Comparison of ENCODE assay signal across 21 cellular contexts in the genomic region with DNA sequence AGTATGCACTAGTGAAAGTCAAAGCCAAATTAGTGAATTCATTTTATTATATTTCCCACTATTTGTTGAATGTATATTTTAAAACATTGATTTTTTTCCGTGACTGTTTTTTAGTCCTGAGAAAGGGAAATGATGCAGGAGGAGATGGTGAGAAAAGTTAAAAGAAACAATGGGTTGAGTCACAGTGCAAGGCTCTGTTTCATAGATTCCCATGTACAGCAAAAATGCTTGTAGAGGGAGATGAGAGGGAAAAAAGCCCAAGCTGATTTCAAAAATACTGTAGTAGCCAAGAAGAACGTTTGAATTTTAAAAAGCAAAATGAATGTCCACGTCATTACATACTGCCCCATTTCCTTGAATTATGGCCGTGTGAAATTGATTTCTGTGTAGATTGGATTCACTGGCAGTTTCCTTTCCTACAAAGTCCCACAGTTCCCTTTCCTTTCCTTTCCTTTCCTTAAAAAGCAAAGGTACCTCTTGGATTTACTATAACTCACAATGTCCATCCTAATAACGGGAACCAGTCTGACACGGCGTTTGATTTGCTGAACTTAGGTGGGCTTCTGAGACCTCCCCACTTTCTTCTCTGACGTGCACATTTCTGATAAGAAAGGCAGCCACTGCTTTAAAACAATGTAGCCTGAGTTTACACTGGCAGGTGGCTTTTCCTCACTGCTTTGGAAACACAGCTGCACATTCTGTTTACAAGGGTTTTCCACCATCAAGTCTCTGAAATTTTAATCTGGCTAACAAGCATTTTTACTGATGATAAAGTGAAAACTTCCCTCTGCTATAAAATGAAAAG.
A peak's percentile ranks its signal among the peaks of the same experiment; 100 is the strongest.
DNase-seq lines count a peak whose midpoint lies in the region; TF ChIP-seq lines count a peak whose summit lies in the region.
"Had no signal": no experiment of that assay in that cellular context is flagged by ENCODE, and none has a peak within 500 bp of the region (broad histone marks: within the 10 kb centered on the region; RNA-seq: fewer than 3 reads in every experiment).

No MANE protein-coding gene starts in this region.

- no peaks in the 10 kb centered on the region for H3K27me3 ChIP-seq in SJSA1 (replicated peaks)
- H3K27me3 ChIP-seq: body of pancreas, gastrocnemius medialis, sigmoid colon, upper lobe of left lung had no signal

- peak; percentile 13 for DNase-seq in NCI-H748 (lab: John Stamatoyannopoulos, UW; ENCODE audit: unreplicated experiment)
- DNase-seq in NCI-H748 treated with DMSO at 0.1 percent for 48 hours (lab: John Stamatoyannopoulos, UW) = no peak
- DNase-seq in SJSA1 (ENCODE audit: low read depth in 1 of 2, low spot score in 2 of 2) = peak in 1 of 2 experiments; percentile 47
- DNase-seq in fibroblast of mammary gland (ENCODE audit: low read depth) = peak; percentile 60
- DNase-seq in skeletal muscle cell (ENCODE audit: low read depth) = peak; percentile 37
- DNase-seq in hepatic stellate cell (ENCODE audit: low spot score) = no peak
- no peak for DNase-seq in stimulated activated CD4-positive, alpha-beta T cell treated with anti-CD3 and anti-CD28 coated beads, Interleukin-4, amount 100 ng/mL, for 1 hour
- no peak for DNase-seq in GM10248 (ENCODE audit: extremely low spot score)
- DNase-seq: activated CD8-positive, alpha-beta memory T cell treated with anti-CD3 and anti-CD28 coated beads, Interleukin-2, amount 10 ng/mL, durations not matched to agents 7 days and 5 days; activated gamma-delta T cell; body of pancreas; CD4-positive, alpha-beta T cell; effector CD4-positive, alpha-beta T cell; EL; gastrocnemius medialis; mesendoderm; NCI-H2029 treated with DMSO at 0.1 percent for 48 hours; NCI-H526 treated with DMSO at 0.1 percent for 48 hours; RPMI8226; sigmoid colon; upper lobe of left lung had no signal

- CTCF ChIA-PET in GM10248 (lab: Yijun Ruan, JAX) = interaction anchor here (1.7 kb wide), 1 partner anchor 8 kb away, joined by 4 read pairs; no protein-coding TSS in a partner anchor

- peak overlapping the region; percentile 28 for H3K27ac ChIP-seq in SJSA1
- H3K27ac ChIP-seq: body of pancreas, gastrocnemius medialis, sigmoid colon had no signal

- H3K4me3 ChIP-seq in SJSA1 (no peak overlapping the region), fibroblast of mammary gland (ENCODE audit: control insufficient read depth, low read depth, low read length) (no peak overlapping the region), skeletal muscle cell (ENCODE audit: low read depth, low read length) (no peak overlapping the region)
- H3K4me3 ChIP-seq: body of pancreas, gastrocnemius medialis, sigmoid colon, upper lobe of left lung had no signal

- H3K4me1 ChIP-seq in SJSA1 (replicated peaks) = peaks cover 16% of the 10 kb centered on the region
- H3K4me1 ChIP-seq: body of pancreas, gastrocnemius medialis, sigmoid colon, upper lobe of left lung had no signal

- no peaks in the 10 kb centered on the region for H3K9me3 ChIP-seq in SJSA1 (replicated peaks)
- H3K9me3 ChIP-seq: body of pancreas, gastrocnemius medialis, sigmoid colon, upper lobe of left lung had no signal

- no peak for TF ChIP-seq CTCF in fibroblast of mammary gland (conservative IDR thresholded peaks at IDR 0.05; ENCODE audit: control insufficient read depth, insufficient read depth, low read depth, low read length)
- TF ChIP-seq CTCF in GM10248 (IDR thresholded peaks at IDR 0.05; ENCODE audit: control extremely low read depth, extremely low read depth, low read depth, missing control alignments) = no peak

- no peaks in the 10 kb centered on the region for H3K36me3 ChIP-seq in SJSA1
- H3K36me3 ChIP-seq: gastrocnemius medialis, sigmoid colon, upper lobe of left lung had no signal

- POLR2A ChIA-PET in GM10248 (lab: Yijun Ruan, JAX) = no interaction called here

Comparison
In these comparisons a context has a peak if more than half of its experiments do, and no peak if none do; other contexts are left out.
1. DNase-seq: peak in NCI-H748 (single experiment), fibroblast of mammary gland (single experiment) and skeletal muscle cell (single experiment); none in NCI-H748 treated with DMSO at 0.1 percent for 48 hours (single experiment), hepatic stellate cell (single experiment), stimulated activated CD4-positive, alpha-beta T cell treated with anti-CD3 and anti-CD28 coated beads, Interleukin-4, amount 100 ng/mL, for 1 hour (single experiment) and GM10248 (single experiment).